In the genomic region with DNA sequence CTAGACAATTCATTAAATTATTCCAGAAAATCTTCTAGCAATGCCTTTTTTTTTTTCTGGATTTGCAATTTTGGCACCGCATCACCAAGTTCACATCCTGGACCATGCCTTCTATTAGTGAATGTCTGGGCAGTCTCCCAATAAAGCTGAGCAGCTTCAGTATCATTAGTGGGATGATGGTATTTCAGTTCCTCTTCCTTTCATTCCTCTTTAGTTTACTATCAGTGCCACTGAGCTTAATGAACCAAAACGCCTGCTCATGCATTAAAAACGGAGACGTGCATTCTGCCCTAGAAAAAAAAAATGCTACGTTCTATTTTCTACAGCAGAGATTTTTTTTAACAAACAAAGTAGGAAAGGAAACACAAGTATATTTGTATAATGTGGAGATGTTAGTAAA, we compare ENCODE assay signal across 10 cellular contexts.
DNase-seq lines count a peak whose midpoint lies in the region; ATAC-seq lines count a peak whose summit lies in the region.
"Had no signal": no experiment of that assay in that cellular context is flagged by ENCODE, and none has a peak within 500 bp of the region (broad histone marks: within the 10 kb centered on the region; RNA-seq: fewer than 3 reads in every experiment).

No MANE protein-coding gene starts in this region.

- ATAC-seq in left cardiac atrium (peak; percentile 46 to 63), HG03469 (IDR thresholded peaks at IDR 0.05; ENCODE audit: unreplicated experiment) (peak; percentile 94)
- ATAC-seq: stimulated activated naive CD8-positive, alpha-beta T cell treated with anti-CD3 and anti-CD28 coated beads, Interleukin-15, amount 100 ng/mL, for 72 hours had no signal

- no peak for DNase-seq in left cardiac atrium
- DNase-seq in cardiac septum (ENCODE audit: low spot score): no peak
- DNase-seq in NCI-H187 (lab: John Stamatoyannopoulos, UW): no peak
- no peak for DNase-seq in stimulated activated naive CD4-positive, alpha-beta T cell (lab: John Stamatoyannopoulos, UW)
- DNase-seq in NCI-H1417 (lab: John Stamatoyannopoulos, UW): no peak
- DNase-seq in NCI-H1930 (lab: John Stamatoyannopoulos, UW): no peak
- DNase-seq: Kasumi-1; stimulated activated naive CD8-positive, alpha-beta T cell treated with anti-CD3 and anti-CD28 coated beads, Interleukin-15, amount 100 ng/mL, for 72 hours had no signal

- H3K27ac ChIP-seq in cingulate gyrus (ENCODE audit: low read depth, low read length): peak overlapping the region; percentile 90

- intact Hi-C loops in left cardiac atrium (cut with DNase I): no loop called here
- intact Hi-C loops in cardiac septum (cut with DNase I): no loop called here
